Comparison of ENCODE assay signal across 19 cellular contexts in the genomic region with DNA sequence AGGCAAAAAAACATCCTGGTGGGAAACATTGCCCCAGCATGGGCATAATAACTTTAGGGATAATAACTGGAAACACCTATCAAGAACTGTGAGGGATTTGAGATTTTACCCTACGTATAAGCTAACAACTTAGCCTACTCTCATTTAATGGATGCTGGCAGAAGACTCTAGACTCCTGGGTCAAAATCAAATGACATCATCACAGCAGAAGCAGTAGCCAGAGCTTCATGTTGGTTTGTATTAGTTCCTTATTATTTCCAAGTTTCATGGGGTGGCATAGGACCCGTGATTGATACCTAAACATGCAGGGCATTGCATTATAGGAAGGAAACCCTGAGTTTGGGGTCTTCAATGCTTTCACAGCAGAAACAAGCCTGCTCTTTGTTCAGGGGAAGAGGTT. TPM values are rescaled to one million over a fixed set of nuclear protein-coding genes. Genes with fewer than 3 reads are reported as not detected.
DNase-seq lines count a peak whose midpoint lies in the region; ATAC-seq, FAIRE-seq and TF ChIP-seq lines count a peak whose summit lies in the region.
"Had no signal": no experiment of that assay in that cellular context is flagged by ENCODE, and none has a peak within 500 bp of the region (broad histone marks: within the 10 kb centered on the region; RNA-seq: fewer than 3 reads in every experiment).

No MANE protein-coding gene starts in this region.

- intact Hi-C loops in activated CD4-positive, alpha-beta T cell treated with anti-CD3 and anti-CD28 coated beads for 36 hours (cut with DNase I, micrococcal nuclease) = no loop called here

- H3K27ac Mint-ChIP-seq in HFFc6 = peak overlapping the region; percentile 37; the same call in 1 of the 2 replicates
- H3K27ac Mint-ChIP-seq in progenitor cell of endocrine pancreas = peak overlapping the region; percentile 86
- H3K27ac Mint-ChIP-seq in activated CD4-positive, alpha-beta T cell treated with anti-CD3 and anti-CD28 coated beads for 36 hours = no peak overlapping the region
- H3K27ac Mint-ChIP-seq: CD4-positive, alpha-beta T cell had no signal

- H3K4me1 Mint-ChIP-seq in HFFc6 (ENCODE audit: low read depth) = peaks cover 47% of the 10 kb centered on the region
- H3K4me1 Mint-ChIP-seq in progenitor cell of endocrine pancreas (ENCODE audit: low read depth) = peaks cover 32% of the 10 kb centered on the region
- H3K4me1 Mint-ChIP-seq in activated CD4-positive, alpha-beta T cell treated with anti-CD3 and anti-CD28 coated beads for 36 hours = peaks cover 5% of the 10 kb centered on the region

- CTCF ChIA-PET in activated CD4-positive, alpha-beta T cell treated with anti-CD3 and anti-CD28 coated beads for 36 hours (lab: Charles Lee) = no interaction called here

- no peak overlapping the region for H3K4me3 Mint-ChIP-seq in HFFc6
- H3K4me3 Mint-ChIP-seq in progenitor cell of endocrine pancreas (ENCODE audit: low read depth) = no peak overlapping the region
- H3K4me3 Mint-ChIP-seq in activated CD4-positive, alpha-beta T cell treated with anti-CD3 and anti-CD28 coated beads for 36 hours = no peak overlapping the region
- H3K4me3 Mint-ChIP-seq: CD4-positive, alpha-beta T cell; GM23338 had no signal

- peaks cover 1% of the 10 kb centered on the region; the same call in 1 of the 2 replicates for H3K27me3 Mint-ChIP-seq in HFFc6 (ENCODE audit: insufficient read depth)
- no peaks in the 10 kb centered on the region for H3K27me3 Mint-ChIP-seq in progenitor cell of endocrine pancreas
- H3K27me3 Mint-ChIP-seq in activated CD4-positive, alpha-beta T cell treated with anti-CD3 and anti-CD28 coated beads for 36 hours = no peaks in the 10 kb centered on the region

- no peak for FAIRE-seq in urothelium cell line (lab: Jason Lieb, UNC)
- FAIRE-seq: A204.1, H54 had no signal

- ATAC-seq in activated CD4-positive, alpha-beta T cell treated with anti-CD3 and anti-CD28 coated beads for 36 hours = no peak
- ATAC-seq: GM23338, HCT116 had no signal

- H3K9me3 Mint-ChIP-seq in HFFc6 (no peaks in the 10 kb centered on the region), progenitor cell of endocrine pancreas (ENCODE audit: low read depth) (peaks cover 18% of the 10 kb centered on the region)
- H3K9me3 Mint-ChIP-seq in activated CD4-positive, alpha-beta T cell treated with anti-CD3 and anti-CD28 coated beads for 36 hours (ENCODE audit: low read depth) = no peaks in the 10 kb centered on the region
- H3K9me3 Mint-ChIP-seq: CD4-positive, alpha-beta T cell; GM23338 had no signal

- DNase-seq in DMS114 treated with DMSO at 0.1 percent for 48 hours (lab: John Stamatoyannopoulos, UW; ENCODE audit: unreplicated experiment) (peak; percentile 73), HFFc6 (no peak), cerebellar cortex (ENCODE audit: low spot score) (peak; percentile 13), progenitor cell of endocrine pancreas (ENCODE audit: low spot score, unreplicated experiment) (no peak), nucleus accumbens (lab: John Stamatoyannopoulos, UW) (no peak), germinal center (ENCODE audit: low spot score) (no peak), urothelium cell line (ENCODE audit: low spot score) (no peak)
- no peak for DNase-seq in activated CD4-positive, alpha-beta T cell treated with anti-CD3 and anti-CD28 coated beads for 36 hours
- DNase-seq: AML-193; CD4-positive, alpha-beta T cell; DND-41; EL; Karpas-422; KBM-7 had no signal

- TF ChIP-seq CTCF in HFFc6 (IDR thresholded peaks at IDR 0.05) = no peak
- TF ChIP-seq CTCF in progenitor cell of endocrine pancreas (IDR thresholded peaks at IDR 0.05; ENCODE audit: unreplicated experiment) = no peak

- POLR2A ChIA-PET in activated CD4-positive, alpha-beta T cell treated with anti-CD3 and anti-CD28 coated beads for 36 hours (lab: Charles Lee) = no interaction called here

- peaks cover 14% of the 10 kb centered on the region for H3K36me3 Mint-ChIP-seq in HFFc6 (ENCODE audit: low read depth)
- H3K36me3 Mint-ChIP-seq in progenitor cell of endocrine pancreas (ENCODE audit: insufficient read depth) = peaks cover 5% of the 10 kb centered on the region
- no peaks in the 10 kb centered on the region for H3K36me3 Mint-ChIP-seq in activated CD4-positive, alpha-beta T cell treated with anti-CD3 and anti-CD28 coated beads for 36 hours (ENCODE audit: low read depth)

RNA-seq across cellular contexts. Expression of gene TCEAL9, which starts 4.6 kb away (rescaled TPM):
- 10 to 100 TPM; 77.3 to 99.9 (median 83.0) TPM for total RNA-seq in HFFc6 (2021; fragmentation: NEBNext Ultra II Directional; extraction: Animal tissue kit (Norgen Biotek cat#: 25700))
- 111 and 118 TPM in 2 replicates for total RNA-seq in progenitor cell of endocrine pancreas
- total RNA-seq in activated CD4-positive, alpha-beta T cell treated with anti-CD3 and anti-CD28 coated beads for 36 hours = 1 to 10 TPM; 1.5 to 2.3 TPM
- total RNA-seq: CD4-positive, alpha-beta T cell had no signal

RNA-seq across cellular contexts. Expression of gene BEX3, which starts 15.4 kb away (rescaled TPM):
- 100 to 1,000 TPM; 251 to 325 (median 291) TPM for total RNA-seq in HFFc6 (2021; fragmentation: NEBNext Ultra II Directional; extraction: Animal tissue kit (Norgen Biotek cat#: 25700))
- total RNA-seq in progenitor cell of endocrine pancreas = 408 and 425 TPM in 2 replicates
- total RNA-seq in activated CD4-positive, alpha-beta T cell treated with anti-CD3 and anti-CD28 coated beads for 36 hours = 10 to 100 TPM; 21.1 to 22.0 TPM
- total RNA-seq: HT-29 had no signal

RNA-seq across cellular contexts. Expression of gene TCEAL7, which starts 30.9 kb away (rescaled TPM):
- total RNA-seq in HFFc6 (2021; fragmentation: NEBNext Ultra II Directional; extraction: Animal tissue kit (Norgen Biotek cat#: 25700)) = 10 to 100 TPM; 12.3 to 17.5 (median 16.0) TPM
- 4.9 and 5.1 TPM in 2 replicates for total RNA-seq in progenitor cell of endocrine pancreas
- not detected for total RNA-seq in activated CD4-positive, alpha-beta T cell treated with anti-CD3 and anti-CD28 coated beads for 36 hours
- total RNA-seq: CD4-positive, alpha-beta T cell; HT-29 had no signal

RNA-seq across cellular contexts. Expression of gene BEX2, which starts 50.1 kb away (rescaled TPM):
- not detected for total RNA-seq in HFFc6 (2021; fragmentation: NEBNext Ultra II Directional; extraction: Animal tissue kit (Norgen Biotek cat#: 25700))
- total RNA-seq in progenitor cell of endocrine pancreas = 36.0 and 42.0 TPM in 2 replicates
- 10 to 100 TPM in 1 of 2 experiments, 1 to 10 TPM in 1; 7.4 to 11.5 TPM for total RNA-seq in activated CD4-positive, alpha-beta T cell treated with anti-CD3 and anti-CD28 coated beads for 36 hours
- total RNA-seq: HT-29 had no signal

Comparison
In these comparisons a context has a peak if more than half of its experiments do, and no peak if none do; other contexts are left out.
1. DNase-seq: peak in DMS114 treated with DMSO at 0.1 percent for 48 hours (single experiment) and cerebellar cortex (single experiment); none in HFFc6 (single experiment), progenitor cell of endocrine pancreas (single experiment), nucleus accumbens (0 of 56), germinal center (single experiment), activated CD4-positive, alpha-beta T cell treated with anti-CD3 and anti-CD28 coated beads for 36 hours (single experiment) and urothelium cell line (single experiment).
2. RNA of gene TCEAL9, which starts 4.6 kb away (total RNA-seq): 111 to 118 TPM in progenitor cell of endocrine pancreas and 77.3 to 99.9 TPM in HFFc6; 1.5 to 2.3 TPM in activated CD4-positive, alpha-beta T cell treated with anti-CD3 and anti-CD28 coated beads for 36 hours; every median in the first group is over 10 times any median in the second.
3. RNA of gene BEX3, which starts 15.4 kb away (total RNA-seq): 408 to 425 TPM in progenitor cell of endocrine pancreas and 251 to 325 TPM in HFFc6; 21.1 to 22.0 TPM in activated CD4-positive, alpha-beta T cell treated with anti-CD3 and anti-CD28 coated beads for 36 hours; every median in the first group is over 10 times any median in the second.